In the genomic region with DNA sequence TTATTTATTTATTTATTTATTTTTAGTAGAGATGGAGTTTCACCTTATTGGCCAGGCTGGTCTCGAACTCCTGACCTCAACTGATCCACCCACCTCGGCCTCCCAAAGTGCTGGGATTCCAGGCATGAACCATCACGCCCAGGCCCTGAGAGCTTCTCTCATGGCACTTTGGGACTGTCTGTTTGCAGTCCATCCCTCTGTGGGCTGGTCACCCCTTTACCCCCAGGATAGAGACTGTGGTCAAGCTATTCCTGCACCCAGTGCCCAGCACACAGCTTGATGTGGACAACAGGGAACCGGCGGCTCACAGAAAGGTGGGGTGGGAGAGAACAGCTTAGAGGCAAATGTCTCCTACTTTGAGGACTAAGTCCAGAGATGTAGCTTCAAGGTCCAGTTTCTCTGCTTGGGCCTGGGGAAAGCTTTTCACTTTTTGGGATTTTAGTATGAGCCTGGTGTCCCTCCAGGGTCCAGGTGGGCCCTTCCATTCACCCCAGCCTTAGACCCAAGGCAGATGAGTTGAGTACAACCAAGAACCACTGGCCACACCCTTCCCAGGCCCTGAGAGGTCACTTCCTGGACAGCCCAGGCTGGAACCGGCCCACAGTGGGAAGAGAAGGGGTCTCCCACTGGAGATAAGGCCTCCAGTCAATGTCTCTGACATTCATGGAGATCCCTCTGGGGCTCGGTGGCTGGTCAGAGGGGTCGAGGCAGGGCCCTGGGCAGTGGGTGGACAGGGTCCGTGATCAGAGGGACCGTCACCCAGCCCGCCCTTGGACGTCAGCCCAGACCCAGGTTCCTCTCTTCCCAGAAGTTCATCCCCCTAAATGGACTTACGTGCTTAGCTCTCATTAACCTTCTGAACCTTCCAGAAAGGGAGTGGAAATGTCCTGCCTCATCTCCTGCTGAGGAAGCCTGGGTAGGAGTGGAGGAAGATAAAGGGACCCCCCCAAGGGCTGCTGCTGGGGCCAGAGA, we compare ENCODE assay signal across 11 cellular contexts. TPM values are rescaled to one million over a fixed set of nuclear protein-coding genes. Genes with fewer than 3 reads are reported as not detected.
"Had no signal": no experiment of that assay in that cellular context is flagged by ENCODE, and none has a peak within 500 bp of the region (broad histone marks: within the 10 kb centered on the region; RNA-seq: fewer than 3 reads in every experiment).

No MANE protein-coding gene starts in this region.

RNA-seq across cellular contexts. Expression of a gene that starts 22.9 kb away (rescaled TPM):
- total RNA-seq: cerebellum, gastrocnemius medialis, left lung, lower lobe of right lung, occipital lobe, pulmonary artery endothelial cell, sigmoid colon, skeletal muscle tissue, thoracic aorta, uterus had no signal
- polyA plus RNA-seq: neural cell had no signal
